2 cellular contexts compared by ENCODE assay signal in the genomic region with DNA sequence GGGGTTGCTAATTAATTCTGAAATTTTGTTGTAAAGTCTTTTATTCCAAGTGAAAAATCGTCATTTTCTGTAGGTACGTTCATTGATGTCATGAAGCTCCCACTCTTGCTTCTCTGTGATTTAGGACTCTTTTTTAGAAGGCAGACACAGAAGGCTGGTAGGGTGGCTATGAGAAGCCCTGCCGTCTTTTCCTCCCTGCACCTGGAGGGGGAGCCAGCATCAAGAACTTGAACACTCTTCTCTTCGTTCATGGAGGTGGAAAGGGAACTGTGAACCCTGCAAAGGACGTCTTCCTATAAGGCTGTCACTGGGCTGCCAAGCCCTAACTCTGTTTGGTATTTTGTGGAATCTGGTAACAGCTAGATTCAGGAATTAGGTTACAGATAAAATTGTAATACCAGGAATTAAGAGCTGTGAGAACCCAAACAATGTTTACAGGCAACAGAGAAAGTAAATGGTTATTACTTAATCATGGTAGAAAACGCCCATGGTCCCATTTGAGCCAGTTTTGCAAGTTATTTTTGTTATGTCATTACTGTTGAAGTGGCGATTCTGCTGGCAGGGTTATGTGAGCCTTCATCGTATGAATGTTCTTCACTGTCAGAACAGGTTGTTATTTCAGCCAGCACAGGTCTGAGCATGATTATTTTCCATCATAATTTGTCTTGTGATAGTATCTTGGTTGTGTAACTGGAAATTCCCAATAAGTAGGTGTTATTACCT.
TF ChIP-seq lines count a peak whose summit lies in the region.

No MANE protein-coding gene starts in this region.

TF ChIP-seq in GM12878, 131 proteins besides CTCF, POLR2A, EP300 and RAD21 (continued from another document):
- TF ChIP-seq, protein P1, sequence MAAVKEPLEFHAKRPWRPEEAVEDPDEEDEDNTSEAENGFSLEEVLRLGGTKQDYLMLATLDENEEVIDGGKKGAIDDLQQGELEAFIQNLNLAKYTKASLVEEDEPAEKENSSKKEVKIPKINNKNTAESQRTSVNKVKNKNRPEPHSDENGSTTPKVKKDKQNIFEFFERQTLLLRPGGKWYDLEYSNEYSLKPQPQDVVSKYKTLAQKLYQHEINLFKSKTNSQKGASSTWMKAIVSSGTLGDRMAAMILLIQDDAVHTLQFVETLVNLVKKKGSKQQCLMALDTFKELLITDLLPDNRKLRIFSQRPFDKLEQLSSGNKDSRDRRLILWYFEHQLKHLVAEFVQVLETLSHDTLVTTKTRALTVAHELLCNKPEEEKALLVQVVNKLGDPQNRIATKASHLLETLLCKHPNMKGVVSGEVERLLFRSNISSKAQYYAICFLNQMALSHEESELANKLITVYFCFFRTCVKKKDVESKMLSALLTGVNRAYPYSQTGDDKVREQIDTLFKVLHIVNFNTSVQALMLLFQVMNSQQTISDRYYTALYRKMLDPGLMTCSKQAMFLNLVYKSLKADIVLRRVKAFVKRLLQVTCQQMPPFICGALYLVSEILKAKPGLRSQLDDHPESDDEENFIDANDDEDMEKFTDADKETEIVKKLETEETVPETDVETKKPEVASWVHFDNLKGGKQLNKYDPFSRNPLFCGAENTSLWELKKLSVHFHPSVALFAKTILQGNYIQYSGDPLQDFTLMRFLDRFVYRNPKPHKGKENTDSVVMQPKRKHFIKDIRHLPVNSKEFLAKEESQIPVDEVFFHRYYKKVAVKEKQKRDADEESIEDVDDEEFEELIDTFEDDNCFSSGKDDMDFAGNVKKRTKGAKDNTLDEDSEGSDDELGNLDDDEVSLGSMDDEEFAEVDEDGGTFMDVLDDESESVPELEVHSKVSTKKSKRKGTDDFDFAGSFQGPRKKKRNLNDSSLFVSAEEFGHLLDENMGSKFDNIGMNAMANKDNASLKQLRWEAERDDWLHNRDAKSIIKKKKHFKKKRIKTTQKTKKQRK (IDR thresholded peaks at IDR 0.05; ENCODE audit: low read depth, low read length): no peak
- TF ChIP-seq, protein P2, sequence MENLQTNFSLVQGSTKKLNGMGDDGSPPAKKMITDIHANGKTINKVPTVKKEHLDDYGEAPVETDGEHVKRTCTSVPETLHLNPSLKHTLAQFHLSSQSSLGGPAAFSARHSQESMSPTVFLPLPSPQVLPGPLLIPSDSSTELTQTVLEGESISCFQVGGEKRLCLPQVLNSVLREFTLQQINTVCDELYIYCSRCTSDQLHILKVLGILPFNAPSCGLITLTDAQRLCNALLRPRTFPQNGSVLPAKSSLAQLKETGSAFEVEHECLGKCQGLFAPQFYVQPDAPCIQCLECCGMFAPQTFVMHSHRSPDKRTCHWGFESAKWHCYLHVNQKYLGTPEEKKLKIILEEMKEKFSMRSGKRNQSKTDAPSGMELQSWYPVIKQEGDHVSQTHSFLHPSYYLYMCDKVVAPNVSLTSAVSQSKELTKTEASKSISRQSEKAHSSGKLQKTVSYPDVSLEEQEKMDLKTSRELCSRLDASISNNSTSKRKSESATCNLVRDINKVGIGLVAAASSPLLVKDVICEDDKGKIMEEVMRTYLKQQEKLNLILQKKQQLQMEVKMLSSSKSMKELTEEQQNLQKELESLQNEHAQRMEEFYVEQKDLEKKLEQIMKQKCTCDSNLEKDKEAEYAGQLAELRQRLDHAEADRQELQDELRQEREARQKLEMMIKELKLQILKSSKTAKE (IDR thresholded peaks at IDR 0.05; ENCODE audit: low read depth, poor library complexity, severe bottlenecking): peak; percentile 14
- TF ChIP-seq, protein P3, sequence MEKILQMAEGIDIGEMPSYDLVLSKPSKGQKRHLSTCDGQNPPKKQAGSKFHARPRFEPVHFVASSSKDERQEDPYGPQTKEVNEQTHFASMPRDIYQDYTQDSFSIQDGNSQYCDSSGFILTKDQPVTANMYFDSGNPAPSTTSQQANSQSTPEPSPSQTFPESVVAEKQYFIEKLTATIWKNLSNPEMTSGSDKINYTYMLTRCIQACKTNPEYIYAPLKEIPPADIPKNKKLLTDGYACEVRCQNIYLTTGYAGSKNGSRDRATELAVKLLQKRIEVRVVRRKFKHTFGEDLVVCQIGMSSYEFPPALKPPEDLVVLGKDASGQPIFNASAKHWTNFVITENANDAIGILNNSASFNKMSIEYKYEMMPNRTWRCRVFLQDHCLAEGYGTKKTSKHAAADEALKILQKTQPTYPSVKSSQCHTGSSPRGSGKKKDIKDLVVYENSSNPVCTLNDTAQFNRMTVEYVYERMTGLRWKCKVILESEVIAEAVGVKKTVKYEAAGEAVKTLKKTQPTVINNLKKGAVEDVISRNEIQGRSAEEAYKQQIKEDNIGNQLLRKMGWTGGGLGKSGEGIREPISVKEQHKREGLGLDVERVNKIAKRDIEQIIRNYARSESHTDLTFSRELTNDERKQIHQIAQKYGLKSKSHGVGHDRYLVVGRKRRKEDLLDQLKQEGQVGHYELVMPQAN (conservative IDR thresholded peaks at IDR 0.05): no peak
- TF ChIP-seq ETV6 (conservative IDR thresholded peaks at IDR 0.05 in 1 of 2, IDR thresholded peaks at IDR 0.05 in 1 of 2; ENCODE audit: borderline replicate concordance in 1 of 2, low read depth in 1 of 2) (no peak), RB1 (IDR thresholded peaks at IDR 0.05; ENCODE audit: borderline replicate concordance) (no peak), STAT1 (conservative IDR thresholded peaks at IDR 0.05) (no peak), SPI1 (IDR thresholded peaks at IDR 0.05; ENCODE audit: borderline replicate concordance, insufficient read depth, low read depth, low read length) (0 out of 2 replicates have a peak, but pooled peaks have one; percentile 25), HCFC1 (IDR thresholded peaks at IDR 0.05; ENCODE audit: low read length) (no peak), POU2F2 (IDR thresholded peaks at IDR 0.05; ENCODE audit: borderline replicate concordance, low read depth, low read length) (no peak), YY1 (IDR thresholded peaks at IDR 0.05; ENCODE audit: low read depth, low read length) (peak; percentile 45; the same call in 1 of the 2 replicates), SMC3 (IDR thresholded peaks at IDR 0.05; ENCODE audit: borderline replicate concordance, low read length) (peak; percentile 63), POLR2AphosphoS5 (IDR thresholded peaks at IDR 0.05; ENCODE audit: low read length) (no peak), TCF12 (IDR thresholded peaks at IDR 0.05; ENCODE audit: low read depth, low read length) (no peak), CHD4 (IDR thresholded peaks at IDR 0.05) (no peak), JUNB (IDR thresholded peaks at IDR 0.05) (no peak), SMARCA5 (IDR thresholded peaks at IDR 0.05) (0 out of 2 replicates have a peak, but pooled peaks have one; percentile 32)

TF ChIP-seq in HepG2, 621 proteins besides CTCF, POLR2A, EP300 and RAD21 (continued from another document and continues in another):
- TF ChIP-seq, protein P4, sequence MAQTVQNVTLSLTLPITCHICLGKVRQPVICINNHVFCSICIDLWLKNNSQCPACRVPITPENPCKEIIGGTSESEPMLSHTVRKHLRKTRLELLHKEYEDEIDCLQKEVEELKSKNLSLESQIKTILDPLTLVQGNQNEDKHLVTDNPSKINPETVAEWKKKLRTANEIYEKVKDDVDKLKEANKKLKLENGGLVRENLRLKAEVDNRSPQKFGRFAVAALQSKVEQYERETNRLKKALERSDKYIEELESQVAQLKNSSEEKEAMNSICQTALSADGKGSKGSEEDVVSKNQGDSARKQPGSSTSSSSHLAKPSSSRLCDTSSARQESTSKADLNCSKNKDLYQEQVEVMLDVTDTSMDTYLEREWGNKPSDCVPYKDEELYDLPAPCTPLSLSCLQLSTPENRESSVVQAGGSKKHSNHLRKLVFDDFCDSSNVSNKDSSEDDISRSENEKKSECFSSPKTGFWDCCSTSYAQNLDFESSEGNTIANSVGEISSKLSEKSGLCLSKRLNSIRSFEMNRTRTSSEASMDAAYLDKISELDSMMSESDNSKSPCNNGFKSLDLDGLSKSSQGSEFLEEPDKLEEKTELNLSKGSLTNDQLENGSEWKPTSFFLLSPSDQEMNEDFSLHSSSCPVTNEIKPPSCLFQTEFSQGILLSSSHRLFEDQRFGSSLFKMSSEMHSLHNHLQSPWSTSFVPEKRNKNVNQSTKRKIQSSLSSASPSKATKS (CRISPR knock-in tag; IDR thresholded peaks at IDR 0.05): no peak
- TF ChIP-seq XRCC5 (optimal IDR thresholded peaks at IDR 0.05; ENCODE audit: low read length): peak; percentile 66
- 0 out of 2 replicates have a peak, but pooled peaks have one; percentile 23 for TF ChIP-seq REPIN1 (CRISPR knock-in tag; IDR thresholded peaks at IDR 0.05; ENCODE audit: borderline replicate concordance, low read depth)
- TF ChIP-seq HHEX (CRISPR knock-in tag; IDR thresholded peaks at IDR 0.05): no peak
- TF ChIP-seq, protein P5, sequence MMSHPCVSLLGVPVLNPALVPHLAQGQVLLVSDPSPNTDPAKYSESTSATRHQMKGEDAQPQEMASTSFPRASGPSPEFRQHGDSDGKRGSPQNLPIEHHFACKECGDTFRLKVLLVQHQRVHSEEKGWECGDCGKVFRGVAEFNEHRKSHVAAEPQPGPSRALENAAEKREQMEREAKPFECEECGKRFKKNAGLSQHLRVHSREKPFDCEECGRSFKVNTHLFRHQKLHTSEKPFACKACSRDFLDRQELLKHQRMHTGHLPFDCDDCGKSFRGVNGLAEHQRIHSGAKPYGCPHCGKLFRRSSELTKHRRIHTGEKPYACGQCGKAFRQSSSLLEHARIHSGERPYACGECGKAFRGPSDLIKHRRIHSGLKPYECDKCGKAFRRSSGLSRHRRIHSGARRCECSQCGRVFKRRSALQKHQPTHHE (CRISPR knock-in tag; IDR thresholded peaks at IDR 0.05; ENCODE audit: borderline replicate concordance): no peak
- 0 out of 2 replicates have a peak, but pooled peaks have one; percentile 18 for TF ChIP-seq NCOA2 (CRISPR knock-in tag; IDR thresholded peaks at IDR 0.05)
- peak; percentile 89 for TF ChIP-seq SMC3 (IDR thresholded peaks at IDR 0.05; ENCODE audit: low read length)
- TF ChIP-seq MEIS1 (CRISPR knock-in tag; IDR thresholded peaks at IDR 0.05; ENCODE audit: borderline replicate concordance): no peak
- peak; percentile 83 for TF ChIP-seq STAG1 (CRISPR knock-in tag; IDR thresholded peaks at IDR 0.05)
- TF ChIP-seq ZFP82 (CRISPR knock-in tag; IDR thresholded peaks at IDR 0.05; ENCODE audit: borderline replicate concordance): no peak
- TF ChIP-seq RARA (CRISPR knock-in tag; IDR thresholded peaks at IDR 0.05): 0 out of 2 replicates have a peak, but pooled peaks have one; percentile 16
- TF ChIP-seq SOX6 (IDR thresholded peaks at IDR 0.05): no peak
- 0 out of 2 replicates have a peak, but pooled peaks have one; percentile 17 for TF ChIP-seq SOX6 (CRISPR knock-in tag; IDR thresholded peaks at IDR 0.05)
- TF ChIP-seq, protein P6, sequence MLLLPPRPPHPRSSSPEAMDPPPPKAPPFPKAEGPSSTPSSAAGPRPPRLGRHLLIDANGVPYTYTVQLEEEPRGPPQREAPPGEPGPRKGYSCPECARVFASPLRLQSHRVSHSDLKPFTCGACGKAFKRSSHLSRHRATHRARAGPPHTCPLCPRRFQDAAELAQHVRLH (CRISPR knock-in tag; IDR thresholded peaks at IDR 0.05; ENCODE audit: borderline replicate concordance, low read depth): no peak
- no peak for TF ChIP-seq MAFF (IDR thresholded peaks at IDR 0.05; ENCODE audit: low read depth, low read length)
- TF ChIP-seq ZNF10 (CRISPR knock-in tag; IDR thresholded peaks at IDR 0.05; ENCODE audit: borderline replicate concordance, low read depth): no peak
- TF ChIP-seq GZF1 (CRISPR knock-in tag; IDR thresholded peaks at IDR 0.05): no peak
- TF ChIP-seq ZNF367 (CRISPR knock-in tag; IDR thresholded peaks at IDR 0.05; ENCODE audit: borderline replicate concordance): no peak
- TF ChIP-seq ZSCAN29 (CRISPR knock-in tag; conservative IDR thresholded peaks at IDR 0.05): no peak
- TF ChIP-seq, protein P7, sequence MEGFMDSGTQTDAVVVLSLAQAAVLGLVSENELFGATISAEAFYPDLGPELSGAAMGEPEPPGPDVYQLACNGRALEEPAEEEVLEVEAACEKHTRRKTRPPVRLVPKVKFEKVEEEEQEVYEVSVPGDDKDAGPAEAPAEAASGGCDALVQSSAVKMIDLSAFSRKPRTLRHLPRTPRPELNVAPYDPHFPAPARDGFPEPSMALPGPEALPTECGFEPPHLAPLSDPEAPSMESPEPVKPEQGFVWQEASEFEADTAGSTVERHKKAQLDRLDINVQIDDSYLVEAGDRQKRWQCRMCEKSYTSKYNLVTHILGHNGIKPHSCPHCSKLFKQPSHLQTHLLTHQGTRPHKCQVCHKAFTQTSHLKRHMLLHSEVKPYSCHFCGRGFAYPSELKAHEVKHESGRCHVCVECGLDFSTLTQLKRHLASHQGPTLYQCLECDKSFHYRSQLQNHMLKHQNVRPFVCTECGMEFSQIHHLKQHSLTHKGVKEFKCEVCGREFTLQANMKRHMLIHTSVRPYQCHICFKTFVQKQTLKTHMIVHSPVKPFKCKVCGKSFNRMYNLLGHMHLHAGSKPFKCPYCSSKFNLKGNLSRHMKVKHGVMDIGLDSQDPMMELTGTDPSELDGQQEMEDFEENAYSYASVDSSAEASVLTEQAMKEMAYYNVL (CRISPR knock-in tag; IDR thresholded peaks at IDR 0.05; ENCODE audit: borderline replicate concordance): no peak
- no peak for TF ChIP-seq CHD4 (IDR thresholded peaks at IDR 0.05; ENCODE audit: borderline replicate concordance, low read length)
- TF ChIP-seq IRF2 (CRISPR knock-in tag; IDR thresholded peaks at IDR 0.05): 0 out of 2 replicates have a peak, but pooled peaks have one; percentile 28
- TF ChIP-seq, protein P8, sequence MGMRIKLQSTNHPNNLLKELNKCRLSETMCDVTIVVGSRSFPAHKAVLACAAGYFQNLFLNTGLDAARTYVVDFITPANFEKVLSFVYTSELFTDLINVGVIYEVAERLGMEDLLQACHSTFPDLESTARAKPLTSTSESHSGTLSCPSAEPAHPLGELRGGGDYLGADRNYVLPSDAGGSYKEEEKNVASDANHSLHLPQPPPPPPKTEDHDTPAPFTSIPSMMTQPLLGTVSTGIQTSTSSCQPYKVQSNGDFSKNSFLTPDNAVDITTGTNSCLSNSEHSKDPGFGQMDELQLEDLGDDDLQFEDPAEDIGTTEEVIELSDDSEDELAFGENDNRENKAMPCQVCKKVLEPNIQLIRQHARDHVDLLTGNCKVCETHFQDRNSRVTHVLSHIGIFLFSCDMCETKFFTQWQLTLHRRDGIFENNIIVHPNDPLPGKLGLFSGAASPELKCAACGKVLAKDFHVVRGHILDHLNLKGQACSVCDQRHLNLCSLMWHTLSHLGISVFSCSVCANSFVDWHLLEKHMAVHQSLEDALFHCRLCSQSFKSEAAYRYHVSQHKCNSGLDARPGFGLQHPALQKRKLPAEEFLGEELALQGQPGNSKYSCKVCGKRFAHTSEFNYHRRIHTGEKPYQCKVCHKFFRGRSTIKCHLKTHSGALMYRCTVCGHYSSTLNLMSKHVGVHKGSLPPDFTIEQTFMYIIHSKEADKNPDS (CRISPR knock-in tag; IDR thresholded peaks at IDR 0.05): no peak
- TF ChIP-seq HNF4G (IDR thresholded peaks at IDR 0.05; ENCODE audit: borderline replicate concordance, low read depth, low read length): no peak
- TF ChIP-seq HNF4G (CRISPR knock-in tag; IDR thresholded peaks at IDR 0.05; ENCODE audit: borderline replicate concordance, low read depth): no peak
- peak; percentile 34 for TF ChIP-seq TEAD3 (CRISPR knock-in tag; optimal IDR thresholded peaks at IDR 0.05; ENCODE audit: borderline replicate concordance)
